In genomic region chr6:151388997-151389639, GRCh38 we compare ENCODE assay signal across 8 cellular contexts. TPM values are rescaled to one million over a fixed set of nuclear protein-coding genes. Genes with fewer than 3 reads are reported as not detected.
A peak's percentile ranks its signal among the peaks of the same experiment; 100 is the strongest.
DNase-seq lines count a peak whose midpoint lies in the region; ATAC-seq and TF ChIP-seq lines count a peak whose summit lies in the region.

No MANE protein-coding gene starts in this region.

- H3K4me3 Mint-ChIP-seq in T-helper 17 cell: peak overlapping the region; percentile 98

- no peaks in the 10 kb centered on the region for H3K27me3 ChIP-seq in SK-N-SH (ENCODE audit: insufficient read depth)
- no peaks in the 10 kb centered on the region for H3K27me3 ChIP-seq in skeletal muscle satellite cell (ENCODE audit: control insufficient read depth, insufficient read depth, low read length)

- H3K27ac ChIP-seq in SK-N-SH (ENCODE audit: low read depth in 2 of 2, low read length in 1 of 2): peak overlapping the region; percentile 98 to 99

- POLR2A ChIA-PET in SK-N-SH (lab: Yijun Ruan, JAX): interaction anchor here (1.2 to 1.3 kb wide), 2 partner anchors 10 to 14 kb away, joined by 3 to 6 read pairs; no protein-coding TSS in a partner anchor

- no peak for TF ChIP-seq CTCF in SK-N-SH (IDR thresholded peaks at IDR 0.05)
- TF ChIP-seq CTCF in fibroblast of villous mesenchyme (IDR thresholded peaks at IDR 0.05; ENCODE audit: insufficient read depth, low read depth, low read length): no peak

- H3K4me1 ChIP-seq in SK-N-SH (ENCODE audit: control insufficient read depth in 1 of 2, insufficient read depth in 2 of 2, low read depth in 1 of 2, low read length in 1 of 2) (peaks cover 22 to 31% of the 10 kb centered on the region in 2 experiments), skeletal muscle satellite cell (ENCODE audit: control insufficient read depth, insufficient read depth, low read length) (peaks cover 38% of the 10 kb centered on the region)

- no peak for DNase-seq in SK-N-SH
- no peak for DNase-seq in T-helper 17 cell
- no peak for DNase-seq in fibroblast of villous mesenchyme (ENCODE audit: low read depth)
- DNase-seq in H4 (ENCODE audit: low spot score): no peak
- no peak for DNase-seq in GDM1 (lab: John Stamatoyannopoulos, UW)

- CTCF ChIA-PET in SK-N-SH (lab: Yijun Ruan, JAX): interaction anchor here (1.3 to 2.6 kb wide), 5 partner anchors 13 to 523 kb away, joined by 4 to 9 read pairs (median 7); partner anchors contain the start of gene MTHFD1L

- H3K9ac ChIP-seq in SK-N-SH: peak overlapping the region; percentile 99
- peak overlapping the region; percentile 99 for H3K9ac ChIP-seq in skeletal muscle satellite cell (ENCODE audit: low read depth, low read length)

- H2AFZ ChIP-seq in SK-N-SH (ENCODE audit: low read depth): peak overlapping the region; percentile 65

- no peaks in the 10 kb centered on the region for H3K9me2 ChIP-seq in SK-N-SH

- peak overlapping the region; percentile 93 for H3K27ac Mint-ChIP-seq in T-helper 17 cell

- peaks cover 41% of the 10 kb centered on the region for H3K4me1 Mint-ChIP-seq in T-helper 17 cell

- TF ChIP-seq RAD21 in SK-N-SH (IDR thresholded peaks at IDR 0.05; ENCODE audit: low read length): no peak

- peaks cover 25% of the 10 kb centered on the region for H4K20me1 ChIP-seq in SK-N-SH (ENCODE audit: insufficient read depth)

- no peaks in the 10 kb centered on the region for H3K27me3 Mint-ChIP-seq in T-helper 17 cell

- TF ChIP-seq EP300 in SK-N-SH (IDR thresholded peaks at IDR 0.05; ENCODE audit: borderline replicate concordance in 1 of 2, low read depth in 1 of 2, low read length in 1 of 2): no peak

- H3K36me3 ChIP-seq in SK-N-SH (replicated peaks in 1 of 2; ENCODE audit: control insufficient read depth in 1 of 2, insufficient read depth in 2 of 2, low read length in 1 of 2): peaks cover 4 to 5% of the 10 kb centered on the region in 2 experiments
- no peaks in the 10 kb centered on the region for H3K36me3 ChIP-seq in skeletal muscle satellite cell (ENCODE audit: insufficient read depth, low read length)

- peaks cover 80% of the 10 kb centered on the region for H3K79me2 ChIP-seq in SK-N-SH (ENCODE audit: insufficient read depth)

- peaks cover 24% of the 10 kb centered on the region for H3F3A ChIP-seq in SK-N-SH (replicated peaks; ENCODE audit: insufficient read depth)

- 39% methylated on average over 12 of the region's 12 CpGs for WGBS in SK-N-SH (ENCODE audit: low lambda C conversion rate)

- H3K4me3 ChIP-seq in SK-N-SH (ENCODE audit: low read depth in 2 of 2, low read length in 1 of 2) (peak overlapping the region; percentile 86 to 92), fibroblast of villous mesenchyme (ENCODE audit: low read depth, low read length) (peak overlapping the region; percentile 81), skeletal muscle satellite cell (ENCODE audit: low read length) (peak overlapping the region; percentile 91)

- no peak for ATAC-seq in SK-N-SH treated with all-trans-retinoic acid at 6 μM for 48 hours
- ATAC-seq in T-helper 17 cell: no peak
- no peak for ATAC-seq in HG02885 (IDR thresholded peaks at IDR 0.05; ENCODE audit: poor library complexity, unreplicated experiment)

- H3K36me3 Mint-ChIP-seq in T-helper 17 cell (ENCODE audit: low read depth): peaks cover 3% of the 10 kb centered on the region

- H3K4me2 ChIP-seq in SK-N-SH (peak overlapping the region; percentile 94), skeletal muscle satellite cell (ENCODE audit: low read length) (peak overlapping the region; percentile 93)

- H3K9me3 ChIP-seq in SK-N-SH (no peaks in the 10 kb centered on the region; the same call in 1 of the 2 replicates), T-helper 17 cell (ENCODE audit: control insufficient read depth, low read length, poor library complexity, severe bottlenecking) (no peaks in the 10 kb centered on the region), skeletal muscle satellite cell (replicated peaks; ENCODE audit: low read length) (no peaks in the 10 kb centered on the region)

TF ChIP-seq in SK-N-SH, 30 proteins besides CTCF, POLR2A, EP300 and RAD21:
- TF ChIP-seq PBX3 (IDR thresholded peaks at IDR 0.05) (0 out of 2 replicates have a peak, but pooled peaks have one; percentile 8), USF1 (IDR thresholded peaks at IDR 0.05; ENCODE audit: borderline replicate concordance, low read depth) (no peak), RFX5 (IDR thresholded peaks at IDR 0.05; ENCODE audit: low read length) (no peak), POLR2AphosphoS5 (IDR thresholded peaks at IDR 0.05; ENCODE audit: low read depth, low read length) (peak; percentile 23; the same call in 1 of the 2 replicates)

TF ChIP-seq in SK-N-SH treated with all-trans-retinoic acid at 6 μM for 48 hours, 23 proteins besides CTCF, POLR2A, EP300 and RAD21:
- TF ChIP-seq GLIS3 (CRISPR knock-in tag; IDR thresholded peaks at IDR 0.05): no peak
- TF ChIP-seq PPARA (CRISPR knock-in tag; IDR thresholded peaks at IDR 0.05; ENCODE audit: borderline replicate concordance): no peak
- TF ChIP-seq ZNF70 (CRISPR knock-in tag; IDR thresholded peaks at IDR 0.05): no peak
- TF ChIP-seq ZNF8 (CRISPR knock-in tag; IDR thresholded peaks at IDR 0.05): no peak
- TF ChIP-seq ZFP3 (CRISPR knock-in tag; IDR thresholded peaks at IDR 0.05): no peak
- TF ChIP-seq TOX (CRISPR knock-in tag; IDR thresholded peaks at IDR 0.05; ENCODE audit: borderline replicate concordance): no peak
- TF ChIP-seq ZNF565 (CRISPR knock-in tag; conservative IDR thresholded peaks at IDR 0.05; ENCODE audit: low read depth): no peak
- TF ChIP-seq ZFP30 (CRISPR knock-in tag; IDR thresholded peaks at IDR 0.05): no peak
- TF ChIP-seq CREB5 (CRISPR knock-in tag; IDR thresholded peaks at IDR 0.05; ENCODE audit: low read depth): no peak
- no peak for TF ChIP-seq ZC3H10 (CRISPR knock-in tag; IDR thresholded peaks at IDR 0.05)
- no peak for TF ChIP-seq BACH2 (CRISPR knock-in tag; IDR thresholded peaks at IDR 0.05; ENCODE audit: borderline replicate concordance)
- TF ChIP-seq TCF4 (CRISPR knock-in tag; IDR thresholded peaks at IDR 0.05; ENCODE audit: borderline replicate concordance): no peak
TF ChIP-seq in SK-N-SH treated with all-trans-retinoic acid at 6 μM for 48 hours: peak in this region for 0.

RNA-seq across cellular contexts. Expression of gene ZBTB2, which starts 2.2 kb away (rescaled TPM):
- polyA plus RNA-seq in SK-N-SH (2012; rRNA removed): 6.7 and 7.8 TPM in 2 replicates
- 6.2 and 7.0 TPM in 2 replicates for polyA plus RNA-seq in SK-N-SH (2012; cell fraction: cytosol; rRNA removed)
- 3.3 and 5.3 TPM in 2 replicates for polyA plus RNA-seq in SK-N-SH (2012; cell fraction: nucleus; rRNA removed)
- total RNA-seq in T-helper 17 cell (10 to 100 TPM; 23.5 to 29.2 TPM), fibroblast of villous mesenchyme (8.7 and 10.8 TPM in 2 replicates)
- total RNA-seq in skeletal muscle satellite cell (2012; rRNA removed): 6.3 and 6.6 TPM in 2 replicates
- total RNA-seq in H4 (2014; rRNA removed; shearing (Covaris generic)): 12.4 and 17.2 TPM in 2 replicates
